12 cellular contexts compared by ENCODE assay signal in genomic region chr2:102417946-102418345, GRCh38. TPM values are rescaled to one million over a fixed set of nuclear protein-coding genes. Genes with fewer than 3 reads are reported as not detected.
DNase-seq lines count a peak whose midpoint lies in the region; ATAC-seq lines count a peak whose summit lies in the region.
"Had no signal": no experiment of that assay in that cellular context is flagged by ENCODE, and none has a peak within 500 bp of the region (broad histone marks: within the 10 kb centered on the region; RNA-seq: fewer than 3 reads in every experiment).

No MANE protein-coding gene starts in this region.

- H3K4me3 Mint-ChIP-seq in activated CD4-positive, alpha-beta T cell treated with anti-CD3 and anti-CD28 coated beads, Interleukin-2, amount 10 ng/mL, durations not matched to agents 7 days and 5 days, result peak overlapping the region; percentile 23
- H3K4me3 Mint-ChIP-seq in T-cell, result peak overlapping the region; percentile 22 to 59 (median 48)
- H3K4me3 Mint-ChIP-seq in stimulated activated effector memory CD8-positive, alpha-beta T cell treated with anti-CD3 and anti-CD28 coated beads, Interleukin-12 subunit alpha, Interleukin-12 subunit beta, amount 100 ng/mL, for 72 hours, result peak overlapping the region; percentile 58
- H3K4me3 Mint-ChIP-seq: dendritic cell treated with granulocyte-macrophage colony-stimulating factor and Interleukin-4, amounts not matched to agents 40 ng/mL and 50 ng/mL, for 4 days; type B pancreatic cell had no signal

- POLR2A ChIA-PET in activated CD4-positive, alpha-beta T cell treated with anti-CD3 and anti-CD28 coated beads, Interleukin-2, amount 10 ng/mL, durations not matched to agents 7 days and 5 days (lab: Charles Lee), result no interaction called here
- POLR2A ChIA-PET in T-cell (lab: Charles Lee), result no interaction called here

- peaks cover 33% of the 10 kb centered on the region for H3K9me3 Mint-ChIP-seq in activated CD4-positive, alpha-beta T cell treated with anti-CD3 and anti-CD28 coated beads, Interleukin-2, amount 10 ng/mL, durations not matched to agents 7 days and 5 days
- peaks cover 0 to 4% (median 0%) of the 10 kb centered on the region in 3 donors for H3K9me3 Mint-ChIP-seq in T-cell
- peaks cover 3% of the 10 kb centered on the region for H3K9me3 Mint-ChIP-seq in stimulated activated effector memory CD8-positive, alpha-beta T cell treated with anti-CD3 and anti-CD28 coated beads, Interleukin-12 subunit alpha, Interleukin-12 subunit beta, amount 100 ng/mL, for 72 hours
- H3K9me3 Mint-ChIP-seq: dendritic cell treated with granulocyte-macrophage colony-stimulating factor and Interleukin-4, amounts not matched to agents 40 ng/mL and 50 ng/mL, for 4 days; type B pancreatic cell had no signal

- peaks cover 59% of the 10 kb centered on the region for H3K4me1 Mint-ChIP-seq in activated CD4-positive, alpha-beta T cell treated with anti-CD3 and anti-CD28 coated beads, Interleukin-2, amount 10 ng/mL, durations not matched to agents 7 days and 5 days
- H3K4me1 Mint-ChIP-seq in T-cell, result peaks cover 58 to 63% (median 59%) of the 10 kb centered on the region in 3 donors
- H3K4me1 Mint-ChIP-seq in stimulated activated effector memory CD8-positive, alpha-beta T cell treated with anti-CD3 and anti-CD28 coated beads, Interleukin-12 subunit alpha, Interleukin-12 subunit beta, amount 100 ng/mL, for 72 hours, result peaks cover 49% of the 10 kb centered on the region

- peak overlapping the region; percentile 94 for H3K27ac Mint-ChIP-seq in activated CD4-positive, alpha-beta T cell treated with anti-CD3 and anti-CD28 coated beads, Interleukin-2, amount 10 ng/mL, durations not matched to agents 7 days and 5 days
- H3K27ac Mint-ChIP-seq in T-cell, result peak overlapping the region; percentile 94 to 96
- H3K27ac Mint-ChIP-seq in stimulated activated effector memory CD8-positive, alpha-beta T cell treated with anti-CD3 and anti-CD28 coated beads, Interleukin-12 subunit alpha, Interleukin-12 subunit beta, amount 100 ng/mL, for 72 hours, result peak overlapping the region; percentile 74
- H3K27ac Mint-ChIP-seq: dendritic cell treated with granulocyte-macrophage colony-stimulating factor and Interleukin-4, amounts not matched to agents 40 ng/mL and 50 ng/mL, for 4 days; type B pancreatic cell had no signal

- CTCF ChIA-PET in activated CD4-positive, alpha-beta T cell treated with anti-CD3 and anti-CD28 coated beads, Interleukin-2, amount 10 ng/mL, durations not matched to agents 7 days and 5 days (lab: Charles Lee), result interaction anchor here (1.7 to 2.7 kb wide), 3 partner anchors 18 to 167 kb away, joined by 4 to 10 read pairs (median 6); no protein-coding TSS in a partner anchor
- CTCF ChIA-PET in T-cell (lab: Charles Lee), result interaction anchor here in 1 of 2 donors (0.6 to 1.4 kb wide), 5 partner anchors 12 to 61 kb away, joined by 3 to 6 read pairs (median 4); no protein-coding TSS in a partner anchor

- peak; percentile 31 for ATAC-seq in HG02884 (IDR thresholded peaks at IDR 0.05; ENCODE audit: unreplicated experiment)
- peak in 3 of 4 experiments; percentile 52 to 73 (median 58) for ATAC-seq in T-cell (replicated peaks in 1 of 4)
- peak; percentile 60 for ATAC-seq in stimulated activated effector memory CD8-positive, alpha-beta T cell treated with anti-CD3 and anti-CD28 coated beads, Interleukin-12 subunit alpha, Interleukin-12 subunit beta, amount 100 ng/mL, for 72 hours
- no peak for ATAC-seq in GM19023 (IDR thresholded peaks at IDR 0.05; ENCODE audit: unreplicated experiment)
- ATAC-seq: heart right ventricle had no signal

- no peaks in the 10 kb centered on the region for H3K27me3 Mint-ChIP-seq in activated CD4-positive, alpha-beta T cell treated with anti-CD3 and anti-CD28 coated beads, Interleukin-2, amount 10 ng/mL, durations not matched to agents 7 days and 5 days
- no peaks in the 10 kb centered on the region for H3K27me3 Mint-ChIP-seq in T-cell
- H3K27me3 Mint-ChIP-seq: dendritic cell treated with granulocyte-macrophage colony-stimulating factor and Interleukin-4, amounts not matched to agents 40 ng/mL and 50 ng/mL, for 4 days had no signal

- DNase-seq in activated CD4-positive, alpha-beta T cell treated with anti-CD3 and anti-CD28 coated beads, Interleukin-2, amount 10 ng/mL, durations not matched to agents 7 days and 5 days, result no peak
- DNase-seq in activated CD4-positive, alpha-beta T cell treated with anti-CD3 and anti-CD28 coated beads for 48 hours, result no peak
- DNase-seq in T-cell (peak in 2 of 34 experiments; percentile 3 to 13), NCI-H82 (lab: John Stamatoyannopoulos, UW) (no peak)
- DNase-seq in stimulated activated effector memory CD8-positive, alpha-beta T cell treated with anti-CD3 and anti-CD28 coated beads, Interleukin-12 subunit alpha, Interleukin-12 subunit beta, amount 100 ng/mL, for 72 hours (ENCODE audit: low spot score in 2 of 2), result no peak
- DNase-seq in stimulated activated naive CD4-positive, alpha-beta T cell treated with Interleukin-2 at 50 U/mL for 16 hours (lab: John Stamatoyannopoulos, UW), result no peak
- DNase-seq: heart right ventricle, NCI-H187 had no signal

- H3K36me3 Mint-ChIP-seq in activated CD4-positive, alpha-beta T cell treated with anti-CD3 and anti-CD28 coated beads, Interleukin-2, amount 10 ng/mL, durations not matched to agents 7 days and 5 days (ENCODE audit: low read depth), result peaks cover 62% of the 10 kb centered on the region
- H3K36me3 Mint-ChIP-seq in T-cell, result no peaks in the 10 kb centered on the region
- peaks cover 2% of the 10 kb centered on the region for H3K36me3 Mint-ChIP-seq in stimulated activated effector memory CD8-positive, alpha-beta T cell treated with anti-CD3 and anti-CD28 coated beads, Interleukin-12 subunit alpha, Interleukin-12 subunit beta, amount 100 ng/mL, for 72 hours
- H3K36me3 Mint-ChIP-seq: type B pancreatic cell had no signal

RNA-seq across cellular contexts. Expression of gene IL18RAP, which starts 5.0 kb away (rescaled TPM):
- 1 to 10 TPM; 3.8 TPM for total RNA-seq in activated CD4-positive, alpha-beta T cell treated with anti-CD3 and anti-CD28 coated beads, Interleukin-2, amount 10 ng/mL, durations not matched to agents 7 days and 5 days
- total RNA-seq in T-cell, result 1 to 10 TPM; 2.5 to 9.9 (median 6.4) TPM

RNA-seq across cellular contexts. Expression of gene SLC9A4, which starts 55.1 kb away (rescaled TPM):
- total RNA-seq in activated CD4-positive, alpha-beta T cell treated with anti-CD3 and anti-CD28 coated beads, Interleukin-2, amount 10 ng/mL, durations not matched to agents 7 days and 5 days, result under 1 TPM; 0.07 to 0.10 TPM
- under 1 TPM in 2 of 5 donors, not detected in 3; 0.09 to 0.13 TPM for total RNA-seq in T-cell
